ENCODE assay signal across 25 cellular contexts in the genomic region with DNA sequence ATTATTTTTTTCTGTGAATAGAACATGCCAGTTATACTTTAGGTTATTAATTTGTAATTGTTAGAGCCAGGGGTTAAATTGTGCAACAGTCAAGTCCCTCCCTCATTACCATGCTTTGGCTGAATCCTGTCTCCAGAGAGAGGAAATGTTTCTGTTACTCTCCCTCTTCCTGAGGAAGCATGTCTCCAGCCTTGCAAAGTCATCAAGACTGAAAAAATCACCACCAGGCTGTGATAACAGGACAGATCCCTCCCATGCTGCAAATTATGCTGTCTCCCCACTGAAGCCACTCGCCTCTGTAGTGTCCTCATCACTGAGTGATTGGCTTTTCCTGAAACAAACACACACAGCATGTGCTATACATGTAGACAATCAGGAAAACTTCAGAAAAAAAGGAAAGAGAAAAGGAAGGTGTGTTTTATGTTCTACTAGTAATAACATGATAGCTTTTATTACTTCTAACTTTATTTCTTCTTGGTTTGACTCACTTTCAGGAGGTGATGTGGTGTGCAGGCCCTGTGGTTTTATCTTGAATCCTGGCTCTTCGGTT.
DNase-seq lines count a peak whose midpoint lies in the region; ATAC-seq and TF ChIP-seq lines count a peak whose summit lies in the region.
"Had no signal": no experiment of that assay in that cellular context is flagged by ENCODE, and none has a peak within 500 bp of the region (broad histone marks: within the 10 kb centered on the region; RNA-seq: fewer than 3 reads in every experiment).

No MANE protein-coding gene starts in this region.

- peaks cover 6% of the 10 kb centered on the region for H3K4me1 Mint-ChIP-seq in nephron
- no peaks in the 10 kb centered on the region for H3K4me1 Mint-ChIP-seq in WTC11
- no peaks in the 10 kb centered on the region for H3K4me1 Mint-ChIP-seq in CD4-positive, alpha-beta memory T cell
- H3K4me1 Mint-ChIP-seq: activated CD4-positive, alpha-beta T cell treated with anti-CD3 and anti-CD28 coated beads, Interleukin-2, amount 10 ng/mL, durations not matched to agents 24 days and 14 days; activated CD8-positive, alpha-beta memory T cell treated with anti-CD3 and anti-CD28 coated beads, Interleukin-2, amount 10 ng/mL, durations not matched to agents 7 days and 5 days; activated naive CD4-positive, alpha-beta T cell treated with anti-CD3 and anti-CD28 coated beads, Interleukin-2, amount 50 U/mL, for 24 hours; H9; stimulated activated naive B cell treated with anti-CD40 and anti-IgM and Interleukin-4, amounts not matched to agents 10 μg/mL and 1 μg/mL and 100 μg/mL, for 72 hours had no signal

- H3K9me2 ChIP-seq in SK-N-SH, result no peaks in the 10 kb centered on the region

- H3K36me3 Mint-ChIP-seq in nephron (ENCODE audit: low read depth) (no peaks in the 10 kb centered on the region), WTC11 (no peaks in the 10 kb centered on the region)
- no peaks in the 10 kb centered on the region for H3K36me3 Mint-ChIP-seq in CD4-positive, alpha-beta memory T cell
- H3K36me3 Mint-ChIP-seq: activated CD8-positive, alpha-beta memory T cell treated with anti-CD3 and anti-CD28 coated beads, Interleukin-2, amount 10 ng/mL, durations not matched to agents 7 days and 5 days; activated naive CD4-positive, alpha-beta T cell treated with anti-CD3 and anti-CD28 coated beads, Interleukin-2, amount 50 U/mL, for 24 hours; stimulated activated naive B cell treated with anti-CD40 and anti-IgM and Interleukin-4, amounts not matched to agents 10 μg/mL and 1 μg/mL and 100 μg/mL, for 72 hours had no signal

- H3K4me3 ChIP-seq in heart right ventricle, result no peak overlapping the region
- no peak overlapping the region for H3K4me3 ChIP-seq in SK-N-SH (ENCODE audit: low read depth in 2 of 2, low read length in 1 of 2)
- no peak overlapping the region for H3K4me3 ChIP-seq in CD4-positive, alpha-beta memory T cell (ENCODE audit: low read length in 2 of 2)
- H3K4me3 ChIP-seq: hepatocyte, lower lobe of right lung, psoas muscle, SJCRH30, suprapubic skin had no signal

- POLR2A ChIA-PET in SK-N-SH (lab: Yijun Ruan, JAX), result no interaction called here
- POLR2A ChIA-PET in WTC11 (lab: Charles Lee), result no interaction called here
- POLR2A ChIA-PET in CD4-positive, alpha-beta memory T cell (lab: Charles Lee; ENCODE audit: partially characterized antibody), result no interaction called here

- no peak for TF ChIP-seq RAD21 in SK-N-SH (IDR thresholded peaks at IDR 0.05; ENCODE audit: low read length)

- H3K27me3 ChIP-seq in heart right ventricle, result no peaks in the 10 kb centered on the region
- H3K27me3 ChIP-seq in SK-N-SH (ENCODE audit: insufficient read depth), result no peaks in the 10 kb centered on the region
- no peaks in the 10 kb centered on the region for H3K27me3 ChIP-seq in CD4-positive, alpha-beta memory T cell (ENCODE audit: insufficient read depth, low read length)
- H3K27me3 ChIP-seq: hepatocyte, SJCRH30, suprapubic skin had no signal

- CTCF ChIA-PET in SK-N-SH (lab: Yijun Ruan, JAX), result no interaction called here
- CTCF ChIA-PET in WTC11 (lab: Charles Lee), result no interaction called here
- CTCF ChIA-PET in CD4-positive, alpha-beta memory T cell (lab: Charles Lee; ENCODE audit: partially characterized antibody), result no interaction called here

- H3K4me3 Mint-ChIP-seq in nephron (no peak overlapping the region), WTC11 (no peak overlapping the region)
- no peak overlapping the region for H3K4me3 Mint-ChIP-seq in CD4-positive, alpha-beta memory T cell
- H3K4me3 Mint-ChIP-seq: activated CD4-positive, alpha-beta T cell treated with anti-CD3 and anti-CD28 coated beads, Interleukin-2, amount 10 ng/mL, durations not matched to agents 24 days and 14 days; activated CD8-positive, alpha-beta memory T cell treated with anti-CD3 and anti-CD28 coated beads, Interleukin-2, amount 10 ng/mL, durations not matched to agents 7 days and 5 days; activated naive CD4-positive, alpha-beta T cell treated with anti-CD3 and anti-CD28 coated beads, Interleukin-2, amount 50 U/mL, for 24 hours; H9; stimulated activated naive B cell treated with anti-CD40 and anti-IgM and Interleukin-4, amounts not matched to agents 10 μg/mL and 1 μg/mL and 100 μg/mL, for 72 hours had no signal

- TF ChIP-seq CTCF in heart right ventricle (IDR thresholded peaks at IDR 0.05), result peak in 1 of 9 donors; percentile 22
- TF ChIP-seq CTCF in nephron (IDR thresholded peaks at IDR 0.05; ENCODE audit: unreplicated experiment in 3 of 3), result no peak
- TF ChIP-seq CTCF in SK-N-SH (IDR thresholded peaks at IDR 0.05), result no peak
- no peak for TF ChIP-seq CTCF in WTC11 (IDR thresholded peaks at IDR 0.05)

- H3K27me3 Mint-ChIP-seq in nephron (ENCODE audit: low read depth) (peaks cover 3% of the 10 kb centered on the region), WTC11 (ENCODE audit: low read depth) (no peaks in the 10 kb centered on the region)
- no peaks in the 10 kb centered on the region for H3K27me3 Mint-ChIP-seq in CD4-positive, alpha-beta memory T cell
- H3K27me3 Mint-ChIP-seq: activated CD4-positive, alpha-beta T cell treated with anti-CD3 and anti-CD28 coated beads, Interleukin-2, amount 10 ng/mL, durations not matched to agents 24 days and 14 days; activated CD8-positive, alpha-beta memory T cell treated with anti-CD3 and anti-CD28 coated beads, Interleukin-2, amount 10 ng/mL, durations not matched to agents 7 days and 5 days; stimulated activated naive B cell treated with anti-CD40 and anti-IgM and Interleukin-4, amounts not matched to agents 10 μg/mL and 1 μg/mL and 100 μg/mL, for 72 hours had no signal

- intact Hi-C loops in heart right ventricle (cut with DNase I), result loop anchor here in 2 of 10 donors (10.0 kb wide), 1 partner anchor 289 kb away; the partner anchor contains the start of gene JAG1 (in 2 of the 2)
- intact Hi-C loops in CD4-positive, alpha-beta memory T cell (cut with micrococcal nuclease), result no loop called here

- H3K9me3 ChIP-seq in heart right ventricle (no peaks in the 10 kb centered on the region), SK-N-SH (no peaks in the 10 kb centered on the region)
- H3K9me3 ChIP-seq in CD4-positive, alpha-beta memory T cell (ENCODE audit: control insufficient read depth in 1 of 2, low read length in 2 of 2), result no peaks in the 10 kb centered on the region
- H3K9me3 ChIP-seq: lower lobe of right lung, psoas muscle, SJCRH30, suprapubic skin had no signal

- peak overlapping the region; percentile 1 to 37 (median 3) for H3K27ac Mint-ChIP-seq in nephron
- no peak overlapping the region for H3K27ac Mint-ChIP-seq in WTC11
- no peak overlapping the region for H3K27ac Mint-ChIP-seq in CD4-positive, alpha-beta memory T cell
- H3K27ac Mint-ChIP-seq: activated CD4-positive, alpha-beta T cell treated with anti-CD3 and anti-CD28 coated beads, Interleukin-2, amount 10 ng/mL, durations not matched to agents 24 days and 14 days; activated CD8-positive, alpha-beta memory T cell treated with anti-CD3 and anti-CD28 coated beads, Interleukin-2, amount 10 ng/mL, durations not matched to agents 7 days and 5 days; activated naive CD4-positive, alpha-beta T cell treated with anti-CD3 and anti-CD28 coated beads, Interleukin-2, amount 50 U/mL, for 24 hours; H9; stimulated activated naive B cell treated with anti-CD40 and anti-IgM and Interleukin-4, amounts not matched to agents 10 μg/mL and 1 μg/mL and 100 μg/mL, for 72 hours had no signal

- H2AFZ ChIP-seq in SK-N-SH (ENCODE audit: low read depth), result no peak overlapping the region
- H2AFZ ChIP-seq: hepatocyte had no signal

- no peak overlapping the region for H3K9ac ChIP-seq in SK-N-SH

- H4K20me1 ChIP-seq in SK-N-SH (ENCODE audit: insufficient read depth), result no peaks in the 10 kb centered on the region

- H3K4me2 ChIP-seq in SK-N-SH, result no peak overlapping the region
- H3K4me2 ChIP-seq: hepatocyte had no signal

- H3K4me1 ChIP-seq in heart right ventricle (peaks cover 0 to 58% (median 14%) of the 10 kb centered on the region in 9 donors), SK-N-SH (ENCODE audit: control insufficient read depth in 1 of 2, insufficient read depth in 2 of 2, low read depth in 1 of 2, low read length in 1 of 2) (no peaks in the 10 kb centered on the region)
- H3K4me1 ChIP-seq in CD4-positive, alpha-beta memory T cell (ENCODE audit: insufficient read depth, low read length), result no peaks in the 10 kb centered on the region
- H3K4me1 ChIP-seq: psoas muscle, SJCRH30 had no signal

- no peaks in the 10 kb centered on the region for H3K9me3 Mint-ChIP-seq in nephron
- peaks cover 7% of the 10 kb centered on the region for H3K9me3 Mint-ChIP-seq in WTC11
- peaks cover 0 to 4% (median 1%) of the 10 kb centered on the region in 8 donors for H3K9me3 Mint-ChIP-seq in CD4-positive, alpha-beta memory T cell
- H3K9me3 Mint-ChIP-seq: activated naive CD4-positive, alpha-beta T cell treated with anti-CD3 and anti-CD28 coated beads, Interleukin-2, amount 50 U/mL, for 24 hours; H9 had no signal

- no peaks in the 10 kb centered on the region for H3K79me2 ChIP-seq in SK-N-SH (ENCODE audit: insufficient read depth)
- H3K79me2 ChIP-seq: hepatocyte had no signal

- no peak for TF ChIP-seq EP300 in SK-N-SH (IDR thresholded peaks at IDR 0.05; ENCODE audit: borderline replicate concordance in 1 of 2, low read depth in 1 of 2, low read length in 1 of 2)

- DNase-seq in AML-193 (lab: John Stamatoyannopoulos, UW) (peak; percentile 27 to 44), UCSD-AML1 (lab: John Stamatoyannopoulos, UW; ENCODE audit: unreplicated experiment) (peak; percentile 23), heart right ventricle (peak in 1 of 2 donors; percentile 24), SK-N-SH (no peak), HK-2 (ENCODE audit: unreplicated experiment) (no peak), WTC11 (ENCODE audit: low spot score) (no peak)
- DNase-seq in CD4-positive, alpha-beta memory T cell, result no peak
- DNase-seq: activated CD4-positive, alpha-beta T cell treated with anti-CD3 and anti-CD28 coated beads, Interleukin-2, amount 10 ng/mL, durations not matched to agents 24 days and 14 days; activated CD8-positive, alpha-beta memory T cell treated with anti-CD3 and anti-CD28 coated beads, Interleukin-2, amount 10 ng/mL, durations not matched to agents 7 days and 5 days; caudate nucleus; H9; lower lobe of right lung; NCI-H1048; NCI-H1694 treated with DMSO at 0.1 percent for 48 hours; NCI-H2171 treated with DMSO at 0.1 percent for 48 hours; NCI-H524; nucleus accumbens; psoas muscle; SJCRH30; stimulated activated CD4-positive, alpha-beta T cell treated with anti-CD3 and anti-CD28 coated beads, Interleukin-4, amount 100 ng/mL, for 1 hour; stimulated activated naive B cell treated with anti-CD40 and anti-IgM and Interleukin-4, amounts not matched to agents 10 μg/mL and 1 μg/mL and 100 μg/mL, for 72 hours had no signal

- ATAC-seq in heart right ventricle (peak; percentile 61 to 91 (median 90)), WTC11 (no peak)
- ATAC-seq: activated CD8-positive, alpha-beta memory T cell treated with anti-CD3 and anti-CD28 coated beads, Interleukin-2, amount 10 ng/mL, durations not matched to agents 7 days and 5 days; stimulated activated naive B cell treated with anti-CD40 and anti-IgM and Interleukin-4, amounts not matched to agents 10 μg/mL and 1 μg/mL and 100 μg/mL, for 72 hours had no signal

- H3K36me3 ChIP-seq in heart right ventricle (no peaks in the 10 kb centered on the region), SK-N-SH (replicated peaks in 1 of 2; ENCODE audit: control insufficient read depth in 1 of 2, insufficient read depth in 2 of 2, low read length in 1 of 2) (no peaks in the 10 kb centered on the region)
- no peaks in the 10 kb centered on the region for H3K36me3 ChIP-seq in CD4-positive, alpha-beta memory T cell (ENCODE audit: insufficient read depth, low read length)
- H3K36me3 ChIP-seq: lower lobe of right lung, SJCRH30, suprapubic skin had no signal

- 50 to 60% methylated on average over 2 of the region's 2 CpGs for WGBS in heart right ventricle, 2 donors
- WGBS in SK-N-SH (ENCODE audit: low lambda C conversion rate), result 77% methylated on average over 2 of the region's 2 CpGs

- H3K27ac ChIP-seq in heart right ventricle, result peak overlapping the region in 4 of 10 donors; percentile 11 to 37 (median 20)
- H3K27ac ChIP-seq in SK-N-SH (ENCODE audit: low read depth in 2 of 2, low read length in 1 of 2), result no peak overlapping the region
- H3K27ac ChIP-seq in CD4-positive, alpha-beta memory T cell (ENCODE audit: low read depth, low read length), result no peak overlapping the region
- H3K27ac ChIP-seq: hepatocyte, lower lobe of right lung, psoas muscle, SJCRH30, suprapubic skin had no signal

- no peaks in the 10 kb centered on the region for H3F3A ChIP-seq in SK-N-SH (replicated peaks; ENCODE audit: insufficient read depth)

Comparison
In these comparisons a context has a peak if more than half of its experiments do, and no peak if none do; other contexts are left out.
1. DNase-seq: peak in AML-193 (2 of 2) and UCSD-AML1 (single experiment); none in SK-N-SH (single experiment), HK-2 (single experiment), WTC11 (single experiment) and CD4-positive, alpha-beta memory T cell (0 of 5).
2. H3K27ac Mint-ChIP-seq: peak in nephron (3 of 3); none in WTC11 (single experiment) and CD4-positive, alpha-beta memory T cell (0 of 7).